In genomic region chr11:68041617-68042218, GRCh38 we compare ENCODE assay signal across 11 cellular contexts. TPM values are rescaled to one million over a fixed set of nuclear protein-coding genes. Genes with fewer than 3 reads are reported as not detected.
A peak's percentile ranks its signal among the peaks of the same experiment; 100 is the strongest.
DNase-seq lines count a peak whose midpoint lies in the region; TF ChIP-seq lines count a peak whose summit lies in the region.
"Had no signal": no experiment of that assay in that cellular context is flagged by ENCODE, and none has a peak within 500 bp of the region (broad histone marks: within the 10 kb centered on the region; RNA-seq: fewer than 3 reads in every experiment).

No MANE protein-coding gene starts in this region.

- no peak overlapping the region for H3K9ac ChIP-seq in stomach smooth muscle (ENCODE audit: low read length in 2 of 2)

- peaks cover 11% of the 10 kb centered on the region for H3K4me1 Mint-ChIP-seq in T-helper 2 cell treated with Interferon-gamma antibody and Interleukin-4, amounts not matched to agents 5 μg/mL and 100 μg/mL, for 36 hours (ENCODE audit: low read depth)

- no peak for TF ChIP-seq POLR2A in esophagus muscularis mucosa (IDR thresholded peaks at IDR 0.05; ENCODE audit: low read depth)

- H3K27ac ChIP-seq in RWPE1: peak overlapping the region; percentile 81
- peak overlapping the region; percentile 87 to 92 (median 88) for H3K27ac ChIP-seq in esophagus muscularis mucosa (replicated peaks in 1 of 4)
- peak overlapping the region; percentile 86 for H3K27ac ChIP-seq in stomach smooth muscle (ENCODE audit: low read length)

- WGBS in esophagus muscularis mucosa: 47% methylated on average over 3 of the region's 12 CpGs

- CTCF ChIA-PET in RWPE1 (lab: Yijun Ruan, JAX): interaction anchor here (0.5 to 0.9 kb wide), 4 partner anchors 32 to 165 kb away, joined by 3 to 4 read pairs (median 3); no protein-coding TSS in a partner anchor

- peak overlapping the region; percentile 48 for H3K4me3 Mint-ChIP-seq in T-helper 2 cell treated with Interferon-gamma antibody and Interleukin-4, amounts not matched to agents 5 μg/mL and 100 μg/mL, for 36 hours

- H3K27ac Mint-ChIP-seq in T-helper 2 cell treated with Interferon-gamma antibody and Interleukin-4, amounts not matched to agents 5 μg/mL and 100 μg/mL, for 36 hours: peak overlapping the region; percentile 43

- H3K27me3 Mint-ChIP-seq in T-helper 2 cell treated with Interferon-gamma antibody and Interleukin-4, amounts not matched to agents 5 μg/mL and 100 μg/mL, for 36 hours (ENCODE audit: low read depth): no peaks in the 10 kb centered on the region

- H3K9me3 ChIP-seq in esophagus muscularis mucosa (no peaks in the 10 kb centered on the region), stomach smooth muscle (ENCODE audit: control insufficient read depth in 2 of 2, low read length in 2 of 2) (no peaks in the 10 kb centered on the region)

- H3K27me3 ChIP-seq in esophagus muscularis mucosa (no peaks in the 10 kb centered on the region), stomach smooth muscle (ENCODE audit: control insufficient read depth in 1 of 2, insufficient read depth in 2 of 2, low read length in 2 of 2) (no peaks in the 10 kb centered on the region)

- peaks cover 34 to 75% (median 70%) of the 10 kb centered on the region in 4 donors for H3K4me1 ChIP-seq in esophagus muscularis mucosa
- peaks cover 52% of the 10 kb centered on the region for H3K4me1 ChIP-seq in stomach smooth muscle (ENCODE audit: control insufficient read depth, insufficient read depth, low read length)

- no peak for TF ChIP-seq CTCF in RWPE1 (conservative IDR thresholded peaks at IDR 0.05; ENCODE audit: low read depth)
- no peak for TF ChIP-seq CTCF in esophagus muscularis mucosa (IDR thresholded peaks at IDR 0.05)

- H3K36me3 Mint-ChIP-seq in T-helper 2 cell treated with Interferon-gamma antibody and Interleukin-4, amounts not matched to agents 5 μg/mL and 100 μg/mL, for 36 hours (ENCODE audit: low read depth): peaks cover 17% of the 10 kb centered on the region

- intact Hi-C loops in esophagus muscularis mucosa (cut with DNase I): no loop called here

- H3K9me3 Mint-ChIP-seq in T-helper 2 cell treated with Interferon-gamma antibody and Interleukin-4, amounts not matched to agents 5 μg/mL and 100 μg/mL, for 36 hours: no peaks in the 10 kb centered on the region

- no peak overlapping the region for H3K4me3 ChIP-seq in esophagus muscularis mucosa
- H3K4me3 ChIP-seq in stomach smooth muscle (ENCODE audit: low read length in 2 of 2): no peak overlapping the region

- no peak for DNase-seq in T-helper 2 cell treated with Interferon-gamma antibody and Interleukin-4, amounts not matched to agents 5 μg/mL and 100 μg/mL, for 36 hours (ENCODE audit: low spot score)
- no peak for DNase-seq in T-helper 2 cell
- DNase-seq in RWPE1 (ENCODE audit: low spot score): no peak
- no peak for DNase-seq in esophagus muscularis mucosa (ENCODE audit: extremely low spot score)
- no peak for DNase-seq in GF-D8 (lab: John Stamatoyannopoulos, UW)
- DNase-seq in NOMO-1 (lab: John Stamatoyannopoulos, UW; ENCODE audit: unreplicated experiment in 2 of 2): no peak
- no peak for DNase-seq in GM19238 (ENCODE audit: insufficient read length, low spot score)
- DNase-seq: activated gamma-delta T cell treated with Interleukin-2 at 50 U/mL for 16 hours, EL, NCI-H1694 treated with DMSO at 0.1 percent for 48 hours had no signal

- POLR2A ChIA-PET in RWPE1 (lab: Yijun Ruan, JAX; ENCODE audit: low non-redundant PET): interaction anchor here (1.0 kb wide), 1 partner anchor 12 kb away, joined by 3 read pairs; no protein-coding TSS in a partner anchor

- H3K36me3 ChIP-seq in esophagus muscularis mucosa: peaks cover 22 to 53% (median 51%) of the 10 kb centered on the region in 4 donors
- H3K36me3 ChIP-seq in stomach smooth muscle (ENCODE audit: control insufficient read depth in 2 of 2, insufficient read depth in 2 of 2, low read length in 2 of 2): peaks cover 5 to 14% of the 10 kb centered on the region in 2 donors

- TF ChIP-seq EP300 in esophagus muscularis mucosa (IDR thresholded peaks at IDR 0.05): no peak

RNA-seq across cellular contexts. Expression of gene TCIRG1, which starts 2.9 kb away (rescaled TPM):
- 100 to 1,000 TPM in 1 of 4 donors, 10 to 100 TPM in 3; 61.6 to 124 (median 81.4) TPM for total RNA-seq in esophagus muscularis mucosa

RNA-seq across cellular contexts. Expression of gene NDUFS8, which starts 11.2 kb away (rescaled TPM):
- 100 to 1,000 TPM; 178 to 271 (median 198) TPM for total RNA-seq in esophagus muscularis mucosa

RNA-seq across cellular contexts. Expression of gene ALDH3B1, which starts 31.6 kb away (rescaled TPM):
- 10 to 100 TPM; 10.6 to 17.2 (median 12.6) TPM for total RNA-seq in esophagus muscularis mucosa

RNA-seq across cellular contexts. Expression of gene UNC93B1, which starts 37.8 kb away (rescaled TPM):
- 10 to 100 TPM; 16.6 to 38.4 (median 31.6) TPM for total RNA-seq in esophagus muscularis mucosa
